In genomic region chr22:20428496-20429253, GRCh38 we compare ENCODE assay signal across 12 cellular contexts. TPM values are rescaled to one million over a fixed set of nuclear protein-coding genes. Genes with fewer than 3 reads are reported as not detected.
DNase-seq lines count a peak whose midpoint lies in the region; ATAC-seq and TF ChIP-seq lines count a peak whose summit lies in the region.
"Had no signal": no experiment of that assay in that cellular context is flagged by ENCODE, and none has a peak within 500 bp of the region (broad histone marks: within the 10 kb centered on the region; RNA-seq: fewer than 3 reads in every experiment).

No MANE protein-coding gene starts in this region.

- no peak overlapping the region for H2BK120ac ChIP-seq in mesendoderm (ENCODE audit: low read depth, low read length)

- 25 to 55% methylated on average over 23 of the region's 23 CpGs for WGBS in sigmoid colon, 2 donors
- WGBS in mesendoderm (ENCODE audit: extremely low coverage, insufficient coverage, low lambda C conversion rate): no CpG with 5 or more reads among the region's 23 CpGs

- H3K4me1 Mint-ChIP-seq in T-helper 1 cell treated with Interleukin-12 subunit alpha and Interleukin-12 subunit beta and Interleukin-4 antibody, amounts not matched to agents 30 μg/mL and 1 μg/mL, for 36 hours (ENCODE audit: low read depth): peaks cover 7% of the 10 kb centered on the region
- peaks cover 5 to 12% of the 10 kb centered on the region in 2 donors for H3K4me1 Mint-ChIP-seq in effector memory CD8-positive, alpha-beta T cell (ENCODE audit: low read depth in 2 of 2)

- no peaks in the 10 kb centered on the region for H3K79me2 ChIP-seq in Karpas-422 (ENCODE audit: low read length)
- no peaks in the 10 kb centered on the region for H3K79me2 ChIP-seq in mesendoderm (ENCODE audit: control insufficient read depth, insufficient read depth, low read length)

- H3K23ac ChIP-seq in mesendoderm (ENCODE audit: low read length): no peak overlapping the region

- intact Hi-C loops in sigmoid colon (cut with DNase I): no loop called here
- intact Hi-C loops in Right ventricle myocardium inferior (cut with DNase I): no loop called here

- H2BK15ac ChIP-seq in mesendoderm (replicated peaks; ENCODE audit: low read depth): no peak overlapping the region

- H3K27ac ChIP-seq in Karpas-422 (ENCODE audit: low read length) (no peak overlapping the region), sigmoid colon (no peak overlapping the region), mesendoderm (ENCODE audit: low read depth, low read length) (no peak overlapping the region)
- H3K27ac ChIP-seq: 22Rv1, right atrium auricular region had no signal

- no peak overlapping the region for H4K5ac ChIP-seq in mesendoderm (ENCODE audit: low read length)

- H2AFZ ChIP-seq in Karpas-422 (ENCODE audit: low read length): no peak overlapping the region

- peak; percentile 1 for ATAC-seq in effector memory CD8-positive, alpha-beta T cell (replicated peaks)
- no peak for ATAC-seq in Right ventricle myocardium inferior

- H3K56ac ChIP-seq in mesendoderm (ENCODE audit: low read length): no peak overlapping the region

- TF ChIP-seq CTCF in sigmoid colon (IDR thresholded peaks at IDR 0.05): no peak

- H4K8ac ChIP-seq in mesendoderm (ENCODE audit: low read depth, low read length): no peak overlapping the region

- H3K9me2 ChIP-seq in Karpas-422 (replicated peaks; ENCODE audit: insufficient read depth, low read length): no peaks in the 10 kb centered on the region

- no peaks in the 10 kb centered on the region for H3K36me3 ChIP-seq in Karpas-422 (ENCODE audit: insufficient read depth, low read length)
- peaks cover 0 to 25% (median 12%) of the 10 kb centered on the region in 4 donors for H3K36me3 ChIP-seq in sigmoid colon
- peaks cover 4% of the 10 kb centered on the region for H3K36me3 ChIP-seq in mesendoderm (ENCODE audit: control insufficient read depth, insufficient read depth, low read length)

- H3K9ac ChIP-seq in Karpas-422 (ENCODE audit: low read length): peak overlapping the region; percentile 45; the same call in 1 of the 2 replicates
- no peak overlapping the region for H3K9ac ChIP-seq in mesendoderm (ENCODE audit: low read length)

- TF ChIP-seq POLR2A in sigmoid colon (IDR thresholded peaks at IDR 0.05): no peak

- H3K4me3 Mint-ChIP-seq in T-helper 1 cell treated with Interleukin-12 subunit alpha and Interleukin-12 subunit beta and Interleukin-4 antibody, amounts not matched to agents 30 μg/mL and 1 μg/mL, for 36 hours: peak overlapping the region; percentile 81
- peak overlapping the region; percentile 86 to 90 for H3K4me3 Mint-ChIP-seq in effector memory CD8-positive, alpha-beta T cell

- peaks cover 69% of the 10 kb centered on the region for H3K27me3 Mint-ChIP-seq in T-helper 1 cell treated with Interleukin-12 subunit alpha and Interleukin-12 subunit beta and Interleukin-4 antibody, amounts not matched to agents 30 μg/mL and 1 μg/mL, for 36 hours (ENCODE audit: low read depth)
- peaks cover 0 to 44% of the 10 kb centered on the region in 2 donors for H3K27me3 Mint-ChIP-seq in effector memory CD8-positive, alpha-beta T cell

- H3K4me2 ChIP-seq in Karpas-422 (ENCODE audit: low read depth, low read length, poor library complexity, severe bottlenecking) (peak overlapping the region; percentile 32), mesendoderm (ENCODE audit: low read length) (no peak overlapping the region)

- H3K36me3 Mint-ChIP-seq in T-helper 1 cell treated with Interleukin-12 subunit alpha and Interleukin-12 subunit beta and Interleukin-4 antibody, amounts not matched to agents 30 μg/mL and 1 μg/mL, for 36 hours (ENCODE audit: low read depth): peaks cover 3% of the 10 kb centered on the region
- H3K36me3 Mint-ChIP-seq in effector memory CD8-positive, alpha-beta T cell (ENCODE audit: insufficient read depth): peaks cover 6% of the 10 kb centered on the region

- H3K4me1 ChIP-seq in Karpas-422 (ENCODE audit: low read length) (no peaks in the 10 kb centered on the region), sigmoid colon (peaks cover 0 to 40% (median 33%) of the 10 kb centered on the region in 4 donors), mesendoderm (ENCODE audit: control insufficient read depth, low read depth, low read length) (peaks cover 12% of the 10 kb centered on the region)

- H3K9me3 ChIP-seq in Karpas-422 (ENCODE audit: low read length) (no peaks in the 10 kb centered on the region), sigmoid colon (no peaks in the 10 kb centered on the region)
- H3K9me3 ChIP-seq: right atrium auricular region had no signal

- H3K4me3 ChIP-seq in Karpas-422 (ENCODE audit: low read length) (peak overlapping the region; percentile 10; the same call in 1 of the 2 replicates), sigmoid colon (peak overlapping the region in 1 of 4 donors; percentile 25), mesendoderm (ENCODE audit: low read length) (no peak overlapping the region)

- H3K9me3 Mint-ChIP-seq in T-helper 1 cell treated with Interleukin-12 subunit alpha and Interleukin-12 subunit beta and Interleukin-4 antibody, amounts not matched to agents 30 μg/mL and 1 μg/mL, for 36 hours: no peaks in the 10 kb centered on the region
- no peaks in the 10 kb centered on the region for H3K9me3 Mint-ChIP-seq in effector memory CD8-positive, alpha-beta T cell

- H3K27ac Mint-ChIP-seq in T-helper 1 cell treated with Interleukin-12 subunit alpha and Interleukin-12 subunit beta and Interleukin-4 antibody, amounts not matched to agents 30 μg/mL and 1 μg/mL, for 36 hours: no peak overlapping the region
- peak overlapping the region; percentile 53 to 61 for H3K27ac Mint-ChIP-seq in effector memory CD8-positive, alpha-beta T cell

- H3K4ac ChIP-seq in mesendoderm (ENCODE audit: low read depth, low read length): no peak overlapping the region

- DNase-seq in T-helper 1 cell: no peak
- no peak for DNase-seq in Karpas-422
- no peak for DNase-seq in effector memory CD8-positive, alpha-beta T cell
- DNase-seq in sigmoid colon: peak; percentile 60
- DNase-seq in mesendoderm: no peak
- no peak for DNase-seq in NAMALWA (ENCODE audit: low spot score)
- DNase-seq in Right ventricle myocardium inferior (ENCODE audit: missing footprints): no peak
- DNase-seq: GF-D8, NCI-H524 treated with DMSO at 0.1 percent for 48 hours had no signal

- H3K27me3 ChIP-seq in Karpas-422 (ENCODE audit: low read length): no peaks in the 10 kb centered on the region
- peaks cover 0 to 14% (median 10%) of the 10 kb centered on the region in 3 donors for H3K27me3 ChIP-seq in sigmoid colon
- H3K27me3 ChIP-seq in mesendoderm (ENCODE audit: insufficient read depth, low read length, poor library complexity): peaks cover 3% of the 10 kb centered on the region

- H2AK5ac ChIP-seq in mesendoderm (ENCODE audit: low read length): no peak overlapping the region

- H4K20me1 ChIP-seq in Karpas-422 (ENCODE audit: insufficient read depth, low read depth, low read length): no peaks in the 10 kb centered on the region

- TF ChIP-seq EP300 in sigmoid colon (IDR thresholded peaks at IDR 0.05): no peak

- no peak overlapping the region for H2BK5ac ChIP-seq in mesendoderm (ENCODE audit: low read length)

- H3K18ac ChIP-seq in mesendoderm (ENCODE audit: low read length): no peak overlapping the region

- H3K79me1 ChIP-seq in mesendoderm (ENCODE audit: low read length): peaks cover 2% of the 10 kb centered on the region

RNA-seq across cellular contexts. Expression of gene SCARF2, which starts 8.9 kb away (rescaled TPM):
- 0.67 and 2.2 TPM in 2 replicates for total RNA-seq in Karpas-422 (2014; rRNA removed; shearing (Covaris generic); ENCODE audit: low replicate concordance)
- total RNA-seq in sigmoid colon: 10 to 100 TPM in 3 of 4 donors, 1 to 10 TPM in 1; 6.4 to 12.8 (median 10.4) TPM
- polyA plus RNA-seq in sigmoid colon: 1 to 10 TPM in 1 of 3 donors, under 1 TPM in 2; under 0.01 to 1.9 (median 0.46) TPM
- polyA plus RNA-seq in mesendoderm (2013, experiment 1 of 2): 7.9 TPM
- polyA plus RNA-seq in mesendoderm (2013, experiment 2 of 2): 7.1 TPM
- 3.0 TPM for total RNA-seq in Right ventricle myocardium inferior

RNA-seq across cellular contexts. Expression of gene ZNF74, which starts 34.7 kb away (rescaled TPM):
- total RNA-seq in Karpas-422 (2014; rRNA removed; shearing (Covaris generic); ENCODE audit: low replicate concordance): not detected in 2 replicates
- total RNA-seq in sigmoid colon (10 to 100 TPM; 11.4 to 18.8 (median 15.2) TPM), Right ventricle myocardium inferior (6.3 TPM)
- polyA plus RNA-seq in sigmoid colon: 1 to 10 TPM; 1.4 to 4.8 (median 2.4) TPM
- 17.1 TPM for polyA plus RNA-seq in mesendoderm (2013, experiment 1 of 2)
- polyA plus RNA-seq in mesendoderm (2013, experiment 2 of 2): 16.9 TPM
